ENCODE assay signal across 1 cellular context in the genomic region with DNA sequence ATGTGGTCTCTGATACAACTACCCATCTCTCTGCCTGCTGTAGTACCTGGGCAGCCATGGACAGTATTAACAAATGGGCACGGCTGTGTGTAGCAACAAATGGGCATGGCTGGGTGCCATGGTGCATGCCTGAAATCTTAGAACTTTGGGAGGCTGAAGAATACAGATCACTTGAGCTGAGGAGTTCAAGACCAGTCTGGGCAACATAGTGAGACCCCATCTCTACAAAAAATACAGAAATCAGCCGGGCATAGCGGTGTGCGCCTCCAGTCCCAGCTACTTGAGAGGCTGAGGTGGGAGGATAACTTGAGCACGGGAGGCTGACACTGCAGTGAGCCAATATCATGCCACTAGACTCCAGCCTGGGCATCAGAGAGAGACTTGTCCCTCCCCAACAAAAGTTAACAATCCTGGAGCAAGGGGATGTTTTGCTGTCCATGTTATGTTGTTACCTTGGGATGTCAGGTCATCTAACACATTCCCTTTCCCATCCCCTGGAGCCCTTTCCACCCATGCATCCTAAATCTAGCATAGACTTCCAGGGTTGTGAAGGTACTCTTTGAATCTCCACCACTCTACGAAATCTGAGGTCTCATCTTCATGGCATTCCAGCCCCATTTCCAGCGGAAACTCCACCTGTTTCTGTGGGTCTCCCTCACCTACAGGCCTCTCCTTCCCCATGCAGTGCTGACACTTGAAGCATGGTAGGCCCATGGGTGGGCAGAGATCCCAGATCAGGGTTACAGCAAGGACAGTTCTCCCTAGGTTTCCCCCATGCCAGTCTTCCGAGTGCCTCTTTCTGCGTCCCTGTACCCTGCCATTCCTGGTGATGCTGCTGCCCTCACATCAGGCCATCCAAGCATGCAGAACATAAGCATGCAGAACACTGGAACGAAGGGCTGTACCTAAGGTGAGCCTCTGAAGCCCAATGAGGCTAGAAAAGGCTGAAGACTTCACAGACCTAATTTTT.
TF ChIP-seq lines count a peak whose summit lies in the region.

No MANE protein-coding gene starts in this region.

TF ChIP-seq in K562, 482 proteins besides CTCF, POLR2A, EP300 and RAD21 (continued from another document and continues in another):
- TF ChIP-seq, protein P1, sequence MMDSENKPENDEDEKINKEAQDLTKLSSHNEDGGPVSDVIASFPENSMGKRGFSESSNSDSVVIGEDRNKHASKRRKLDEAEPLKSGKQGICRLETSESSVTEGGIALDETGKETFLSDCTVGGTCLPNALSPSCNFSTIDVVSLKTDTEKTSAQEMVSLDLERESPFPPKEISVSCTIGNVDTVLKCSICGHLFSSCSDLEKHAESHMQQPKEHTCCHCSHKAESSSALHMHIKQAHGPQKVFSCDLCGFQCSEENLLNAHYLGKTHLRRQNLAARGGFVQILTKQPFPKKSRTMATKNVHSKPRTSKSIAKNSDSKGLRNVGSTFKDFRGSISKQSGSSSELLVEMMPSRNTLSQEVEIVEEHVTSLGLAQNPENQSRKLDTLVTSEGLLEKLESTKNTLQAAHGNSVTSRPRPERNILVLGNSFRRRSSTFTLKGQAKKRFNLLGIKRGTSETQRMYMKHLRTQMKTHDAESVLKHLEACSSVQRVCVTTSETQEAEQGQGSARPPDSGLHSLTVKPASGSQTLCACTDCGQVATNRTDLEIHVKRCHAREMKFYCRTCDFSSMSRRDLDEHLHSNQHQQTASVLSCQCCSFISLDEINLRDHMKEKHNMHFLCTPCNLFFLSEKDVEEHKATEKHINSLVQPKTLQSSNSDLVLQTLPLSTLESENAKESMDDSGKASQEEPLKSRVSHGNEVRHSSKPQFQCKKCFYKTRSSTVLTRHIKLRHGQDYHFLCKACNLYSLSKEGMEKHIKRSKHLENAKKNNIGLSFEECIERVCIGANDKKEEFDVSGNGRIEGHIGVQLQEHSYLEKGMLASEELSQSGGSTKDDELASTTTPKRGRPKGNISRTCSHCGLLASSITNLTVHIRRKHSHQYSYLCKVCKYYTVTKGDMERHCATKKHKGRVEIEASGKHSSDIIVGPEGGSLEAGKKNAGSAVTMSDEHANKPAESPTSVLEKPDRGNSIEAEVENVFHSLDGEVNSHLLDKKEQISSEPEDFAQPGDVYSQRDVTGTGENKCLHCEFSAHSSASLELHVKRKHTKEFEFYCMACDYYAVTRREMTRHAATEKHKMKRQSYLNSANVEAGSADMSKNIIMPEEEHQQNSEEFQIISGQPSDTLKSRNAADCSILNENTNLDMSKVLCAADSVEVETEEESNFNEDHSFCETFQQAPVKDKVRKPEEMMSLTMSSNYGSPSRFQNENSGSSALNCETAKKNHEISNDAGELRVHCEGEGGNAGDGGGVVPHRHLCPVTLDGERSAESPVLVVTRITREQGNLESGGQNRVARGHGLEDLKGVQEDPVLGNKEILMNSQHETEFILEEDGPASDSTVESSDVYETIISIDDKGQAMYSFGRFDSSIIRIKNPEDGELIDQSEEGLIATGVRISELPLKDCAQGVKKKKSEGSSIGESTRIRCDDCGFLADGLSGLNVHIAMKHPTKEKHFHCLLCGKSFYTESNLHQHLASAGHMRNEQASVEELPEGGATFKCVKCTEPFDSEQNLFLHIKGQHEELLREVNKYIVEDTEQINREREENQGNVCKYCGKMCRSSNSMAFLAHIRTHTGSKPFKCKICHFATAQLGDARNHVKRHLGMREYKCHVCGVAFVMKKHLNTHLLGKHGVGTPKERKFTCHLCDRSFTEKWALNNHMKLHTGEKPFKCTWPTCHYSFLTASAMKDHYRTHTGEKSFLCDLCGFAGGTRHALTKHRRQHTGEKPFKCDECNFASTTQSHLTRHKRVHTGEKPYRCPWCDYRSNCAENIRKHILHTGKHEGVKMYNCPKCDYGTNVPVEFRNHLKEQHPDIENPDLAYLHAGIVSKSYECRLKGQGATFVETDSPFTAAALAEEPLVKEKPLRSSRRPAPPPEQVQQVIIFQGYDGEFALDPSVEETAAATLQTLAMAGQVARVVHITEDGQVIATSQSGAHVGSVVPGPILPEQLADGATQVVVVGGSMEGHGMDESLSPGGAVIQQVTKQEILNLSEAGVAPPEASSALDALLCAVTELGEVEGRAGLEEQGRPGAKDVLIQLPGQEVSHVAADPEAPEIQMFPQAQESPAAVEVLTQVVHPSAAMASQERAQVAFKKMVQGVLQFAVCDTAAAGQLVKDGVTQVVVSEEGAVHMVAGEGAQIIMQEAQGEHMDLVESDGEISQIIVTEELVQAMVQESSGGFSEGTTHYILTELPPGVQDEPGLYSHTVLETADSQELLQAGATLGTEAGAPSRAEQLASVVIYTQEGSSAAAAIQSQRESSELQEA (IDR thresholded peaks at IDR 0.05; ENCODE audit: low read depth), result no peak
- TF ChIP-seq BHLHE40 (IDR thresholded peaks at IDR 0.05; ENCODE audit: low read length), result no peak
- no peak for TF ChIP-seq POU5F1 (IDR thresholded peaks at IDR 0.05; ENCODE audit: borderline replicate concordance, low read depth, low read length, partially characterized antibody)
- TF ChIP-seq ZNF232 (CRISPR knock-in tag; IDR thresholded peaks at IDR 0.05), result no peak
- no peak for TF ChIP-seq ADNP (tag; IDR thresholded peaks at IDR 0.05)
- no peak for TF ChIP-seq MAFK (IDR thresholded peaks at IDR 0.05; ENCODE audit: low read length)
- TF ChIP-seq, protein P2, sequence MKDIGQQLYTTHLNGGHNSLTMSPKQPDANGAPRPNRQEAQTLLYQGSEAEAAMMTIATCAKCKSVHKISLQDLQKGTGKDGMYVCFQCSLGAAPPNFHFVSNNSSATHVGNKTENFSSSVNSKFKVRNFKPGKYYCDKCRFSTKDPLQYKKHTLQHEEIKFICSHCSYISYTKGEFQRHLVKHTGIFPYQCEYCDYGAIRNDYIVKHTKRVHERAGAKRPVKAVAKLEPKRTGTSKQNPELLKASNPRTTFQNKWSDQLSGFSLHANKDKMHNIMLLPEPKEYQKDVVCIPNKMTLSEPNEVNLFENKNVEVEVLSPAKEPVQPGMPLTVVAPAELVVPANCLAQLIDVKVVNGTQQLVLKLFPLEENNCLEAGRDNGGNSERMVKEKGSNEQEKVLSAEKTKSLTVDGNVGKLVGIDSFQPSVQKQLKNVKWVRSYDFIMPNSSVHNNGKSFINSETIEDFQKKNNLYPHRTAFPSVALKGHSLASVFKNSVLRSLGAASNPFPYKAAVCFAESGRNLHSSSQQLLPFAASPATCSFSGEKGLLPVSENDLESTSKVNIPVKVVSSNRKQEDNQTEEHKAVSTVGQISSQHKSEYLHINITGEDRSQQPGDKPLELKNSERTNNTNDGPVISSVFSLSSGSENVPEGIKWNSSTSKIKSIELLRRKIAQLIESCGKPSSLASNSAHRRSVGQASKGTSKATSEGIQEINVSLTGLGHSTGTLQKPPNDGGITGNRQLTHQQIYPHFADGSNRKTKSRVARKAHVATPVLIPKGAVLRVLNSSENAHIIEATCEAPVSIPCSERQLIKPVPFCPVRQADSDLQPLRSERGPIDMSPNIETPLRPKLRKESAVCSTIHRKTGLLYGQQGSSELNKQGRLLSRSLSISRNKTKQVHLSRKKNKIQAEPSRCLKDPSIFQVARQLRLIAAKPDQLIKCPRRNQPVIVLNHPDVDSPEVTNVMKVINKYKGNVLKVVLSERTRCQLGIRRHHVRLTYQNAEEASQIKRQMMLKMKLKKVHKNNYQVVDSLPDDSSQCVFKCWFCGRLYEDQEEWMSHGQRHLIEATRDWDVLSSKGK (CRISPR knock-in tag; IDR thresholded peaks at IDR 0.05), result peak; percentile 37; the same call in 1 of the 2 replicates
- no peak for TF ChIP-seq TEAD2 (tag; IDR thresholded peaks at IDR 0.05)
- TF ChIP-seq, protein P3, sequence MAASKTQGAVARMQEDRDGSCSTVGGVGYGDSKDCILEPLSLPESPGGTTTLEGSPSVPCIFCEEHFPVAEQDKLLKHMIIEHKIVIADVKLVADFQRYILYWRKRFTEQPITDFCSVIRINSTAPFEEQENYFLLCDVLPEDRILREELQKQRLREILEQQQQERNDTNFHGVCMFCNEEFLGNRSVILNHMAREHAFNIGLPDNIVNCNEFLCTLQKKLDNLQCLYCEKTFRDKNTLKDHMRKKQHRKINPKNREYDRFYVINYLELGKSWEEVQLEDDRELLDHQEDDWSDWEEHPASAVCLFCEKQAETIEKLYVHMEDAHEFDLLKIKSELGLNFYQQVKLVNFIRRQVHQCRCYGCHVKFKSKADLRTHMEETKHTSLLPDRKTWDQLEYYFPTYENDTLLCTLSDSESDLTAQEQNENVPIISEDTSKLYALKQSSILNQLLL (CRISPR knock-in tag; IDR thresholded peaks at IDR 0.05; ENCODE audit: borderline replicate concordance), result no peak
- no peak for TF ChIP-seq NR1H2 (CRISPR knock-in tag; IDR thresholded peaks at IDR 0.05)
- no peak for TF ChIP-seq ASH1L (IDR thresholded peaks at IDR 0.05; ENCODE audit: borderline replicate concordance, low read depth, partially characterized antibody)
- no peak for TF ChIP-seq SNRNP70 (optimal IDR thresholded peaks at IDR 0.05; ENCODE audit: low read depth, low read length)
- TF ChIP-seq CBX5 (IDR thresholded peaks at IDR 0.05; ENCODE audit: borderline replicate concordance, low read depth), result no peak
- no peak for TF ChIP-seq KAT2B (IDR thresholded peaks at IDR 0.05; ENCODE audit: low read depth, low read length)
- TF ChIP-seq ELF4 (CRISPR knock-in tag; IDR thresholded peaks at IDR 0.05), result peak; percentile 88
- TF ChIP-seq, protein P4, sequence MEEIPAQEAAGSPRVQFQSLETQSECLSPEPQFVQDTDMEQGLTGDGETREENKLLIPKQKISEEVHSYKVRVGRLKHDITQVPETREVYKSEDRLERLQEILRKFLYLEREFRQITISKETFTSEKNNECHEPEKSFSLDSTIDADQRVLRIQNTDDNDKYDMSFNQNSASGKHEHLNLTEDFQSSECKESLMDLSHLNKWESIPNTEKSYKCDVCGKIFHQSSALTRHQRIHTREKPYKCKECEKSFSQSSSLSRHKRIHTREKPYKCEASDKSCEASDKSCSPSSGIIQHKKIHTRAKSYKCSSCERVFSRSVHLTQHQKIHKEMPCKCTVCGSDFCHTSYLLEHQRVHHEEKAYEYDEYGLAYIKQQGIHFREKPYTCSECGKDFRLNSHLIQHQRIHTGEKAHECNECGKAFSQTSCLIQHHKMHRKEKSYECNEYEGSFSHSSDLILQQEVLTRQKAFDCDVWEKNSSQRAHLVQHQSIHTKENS (CRISPR knock-in tag; IDR thresholded peaks at IDR 0.05), result no peak
- TF ChIP-seq HDAC1 (IDR thresholded peaks at IDR 0.05), result no peak
- no peak for TF ChIP-seq ILK (tag; IDR thresholded peaks at IDR 0.05; ENCODE audit: borderline replicate concordance, low read depth)
- TF ChIP-seq, protein P5, sequence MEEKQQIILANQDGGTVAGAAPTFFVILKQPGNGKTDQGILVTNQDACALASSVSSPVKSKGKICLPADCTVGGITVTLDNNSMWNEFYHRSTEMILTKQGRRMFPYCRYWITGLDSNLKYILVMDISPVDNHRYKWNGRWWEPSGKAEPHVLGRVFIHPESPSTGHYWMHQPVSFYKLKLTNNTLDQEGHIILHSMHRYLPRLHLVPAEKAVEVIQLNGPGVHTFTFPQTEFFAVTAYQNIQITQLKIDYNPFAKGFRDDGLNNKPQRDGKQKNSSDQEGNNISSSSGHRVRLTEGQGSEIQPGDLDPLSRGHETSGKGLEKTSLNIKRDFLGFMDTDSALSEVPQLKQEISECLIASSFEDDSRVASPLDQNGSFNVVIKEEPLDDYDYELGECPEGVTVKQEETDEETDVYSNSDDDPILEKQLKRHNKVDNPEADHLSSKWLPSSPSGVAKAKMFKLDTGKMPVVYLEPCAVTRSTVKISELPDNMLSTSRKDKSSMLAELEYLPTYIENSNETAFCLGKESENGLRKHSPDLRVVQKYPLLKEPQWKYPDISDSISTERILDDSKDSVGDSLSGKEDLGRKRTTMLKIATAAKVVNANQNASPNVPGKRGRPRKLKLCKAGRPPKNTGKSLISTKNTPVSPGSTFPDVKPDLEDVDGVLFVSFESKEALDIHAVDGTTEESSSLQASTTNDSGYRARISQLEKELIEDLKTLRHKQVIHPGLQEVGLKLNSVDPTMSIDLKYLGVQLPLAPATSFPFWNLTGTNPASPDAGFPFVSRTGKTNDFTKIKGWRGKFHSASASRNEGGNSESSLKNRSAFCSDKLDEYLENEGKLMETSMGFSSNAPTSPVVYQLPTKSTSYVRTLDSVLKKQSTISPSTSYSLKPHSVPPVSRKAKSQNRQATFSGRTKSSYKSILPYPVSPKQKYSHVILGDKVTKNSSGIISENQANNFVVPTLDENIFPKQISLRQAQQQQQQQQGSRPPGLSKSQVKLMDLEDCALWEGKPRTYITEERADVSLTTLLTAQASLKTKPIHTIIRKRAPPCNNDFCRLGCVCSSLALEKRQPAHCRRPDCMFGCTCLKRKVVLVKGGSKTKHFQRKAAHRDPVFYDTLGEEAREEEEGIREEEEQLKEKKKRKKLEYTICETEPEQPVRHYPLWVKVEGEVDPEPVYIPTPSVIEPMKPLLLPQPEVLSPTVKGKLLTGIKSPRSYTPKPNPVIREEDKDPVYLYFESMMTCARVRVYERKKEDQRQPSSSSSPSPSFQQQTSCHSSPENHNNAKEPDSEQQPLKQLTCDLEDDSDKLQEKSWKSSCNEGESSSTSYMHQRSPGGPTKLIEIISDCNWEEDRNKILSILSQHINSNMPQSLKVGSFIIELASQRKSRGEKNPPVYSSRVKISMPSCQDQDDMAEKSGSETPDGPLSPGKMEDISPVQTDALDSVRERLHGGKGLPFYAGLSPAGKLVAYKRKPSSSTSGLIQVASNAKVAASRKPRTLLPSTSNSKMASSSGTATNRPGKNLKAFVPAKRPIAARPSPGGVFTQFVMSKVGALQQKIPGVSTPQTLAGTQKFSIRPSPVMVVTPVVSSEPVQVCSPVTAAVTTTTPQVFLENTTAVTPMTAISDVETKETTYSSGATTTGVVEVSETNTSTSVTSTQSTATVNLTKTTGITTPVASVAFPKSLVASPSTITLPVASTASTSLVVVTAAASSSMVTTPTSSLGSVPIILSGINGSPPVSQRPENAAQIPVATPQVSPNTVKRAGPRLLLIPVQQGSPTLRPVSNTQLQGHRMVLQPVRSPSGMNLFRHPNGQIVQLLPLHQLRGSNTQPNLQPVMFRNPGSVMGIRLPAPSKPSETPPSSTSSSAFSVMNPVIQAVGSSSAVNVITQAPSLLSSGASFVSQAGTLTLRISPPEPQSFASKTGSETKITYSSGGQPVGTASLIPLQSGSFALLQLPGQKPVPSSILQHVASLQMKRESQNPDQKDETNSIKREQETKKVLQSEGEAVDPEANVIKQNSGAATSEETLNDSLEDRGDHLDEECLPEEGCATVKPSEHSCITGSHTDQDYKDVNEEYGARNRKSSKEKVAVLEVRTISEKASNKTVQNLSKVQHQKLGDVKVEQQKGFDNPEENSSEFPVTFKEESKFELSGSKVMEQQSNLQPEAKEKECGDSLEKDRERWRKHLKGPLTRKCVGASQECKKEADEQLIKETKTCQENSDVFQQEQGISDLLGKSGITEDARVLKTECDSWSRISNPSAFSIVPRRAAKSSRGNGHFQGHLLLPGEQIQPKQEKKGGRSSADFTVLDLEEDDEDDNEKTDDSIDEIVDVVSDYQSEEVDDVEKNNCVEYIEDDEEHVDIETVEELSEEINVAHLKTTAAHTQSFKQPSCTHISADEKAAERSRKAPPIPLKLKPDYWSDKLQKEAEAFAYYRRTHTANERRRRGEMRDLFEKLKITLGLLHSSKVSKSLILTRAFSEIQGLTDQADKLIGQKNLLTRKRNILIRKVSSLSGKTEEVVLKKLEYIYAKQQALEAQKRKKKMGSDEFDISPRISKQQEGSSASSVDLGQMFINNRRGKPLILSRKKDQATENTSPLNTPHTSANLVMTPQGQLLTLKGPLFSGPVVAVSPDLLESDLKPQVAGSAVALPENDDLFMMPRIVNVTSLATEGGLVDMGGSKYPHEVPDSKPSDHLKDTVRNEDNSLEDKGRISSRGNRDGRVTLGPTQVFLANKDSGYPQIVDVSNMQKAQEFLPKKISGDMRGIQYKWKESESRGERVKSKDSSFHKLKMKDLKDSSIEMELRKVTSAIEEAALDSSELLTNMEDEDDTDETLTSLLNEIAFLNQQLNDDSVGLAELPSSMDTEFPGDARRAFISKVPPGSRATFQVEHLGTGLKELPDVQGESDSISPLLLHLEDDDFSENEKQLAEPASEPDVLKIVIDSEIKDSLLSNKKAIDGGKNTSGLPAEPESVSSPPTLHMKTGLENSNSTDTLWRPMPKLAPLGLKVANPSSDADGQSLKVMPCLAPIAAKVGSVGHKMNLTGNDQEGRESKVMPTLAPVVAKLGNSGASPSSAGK (IDR thresholded peaks at IDR 0.05), result no peak
- no peak for TF ChIP-seq MECOM (CRISPR knock-in tag; IDR thresholded peaks at IDR 0.05)
